In genomic region chr7:159107052-159107892, GRCh38 we compare ENCODE assay signal across 24 cellular contexts. TPM values are rescaled to one million over a fixed set of nuclear protein-coding genes. Genes with fewer than 3 reads are reported as not detected.
DNase-seq lines count a peak whose midpoint lies in the region; ATAC-seq, FAIRE-seq and TF ChIP-seq lines count a peak whose summit lies in the region.
"Had no signal": no experiment of that assay in that cellular context is flagged by ENCODE, and none has a peak within 500 bp of the region (broad histone marks: within the 10 kb centered on the region; RNA-seq: fewer than 3 reads in every experiment).

No MANE protein-coding gene starts in this region.

- no peak overlapping the region for H3K4me3 ChIP-seq in kidney (ENCODE audit: low read length in 2 of 2)
- H3K4me3 ChIP-seq in tibial artery = no peak overlapping the region

- no peak overlapping the region for H3K27ac ChIP-seq in kidney (ENCODE audit: low read depth in 2 of 2, low read length in 2 of 2)
- H3K27ac ChIP-seq in tibial artery = peak overlapping the region; percentile 71 to 77

- ATAC-seq in activated naive CD8-positive, alpha-beta T cell treated with anti-CD3 and anti-CD28 coated beads, Interleukin-2, amount 50 U/mL, for 24 hours = peak; percentile 41
- ATAC-seq: Panc1 had no signal

- TF ChIP-seq CTCF in kidney (IDR thresholded peaks at IDR 0.05; ENCODE audit: borderline replicate concordance, extremely low read depth, insufficient read depth) (no peak), tibial artery (IDR thresholded peaks at IDR 0.05) (no peak)

- H3K27me3 Mint-ChIP-seq in activated naive CD8-positive, alpha-beta T cell treated with anti-CD3 and anti-CD28 coated beads, Interleukin-2, amount 50 U/mL, for 24 hours = peaks cover 2% of the 10 kb centered on the region
- H3K27me3 Mint-ChIP-seq in activated naive CD8-positive, alpha-beta T cell treated with anti-CD3 and anti-CD28 coated beads for 36 hours = peaks cover 4% of the 10 kb centered on the region
- peaks cover 9% of the 10 kb centered on the region for H3K27me3 Mint-ChIP-seq in T-helper 2 cell treated with Interferon-gamma antibody and Interleukin-4, amounts not matched to agents 5 μg/mL and 100 μg/mL, for 36 hours (ENCODE audit: low read depth)

- H3K4me1 ChIP-seq in kidney (ENCODE audit: control insufficient read depth in 1 of 2, insufficient read depth in 1 of 2, low read depth in 1 of 2, low read length in 2 of 2) (no peaks in the 10 kb centered on the region), tibial artery (peaks cover 0 to 69% (median 43%) of the 10 kb centered on the region in 4 donors)

- no peaks in the 10 kb centered on the region for H3K9me3 Mint-ChIP-seq in activated naive CD8-positive, alpha-beta T cell treated with anti-CD3 and anti-CD28 coated beads, Interleukin-2, amount 50 U/mL, for 24 hours
- H3K9me3 Mint-ChIP-seq in activated naive CD8-positive, alpha-beta T cell treated with anti-CD3 and anti-CD28 coated beads for 36 hours = peaks cover under 1% of the 10 kb centered on the region
- H3K9me3 Mint-ChIP-seq in T-helper 2 cell treated with Interferon-gamma antibody and Interleukin-4, amounts not matched to agents 5 μg/mL and 100 μg/mL, for 36 hours = peaks cover 1% of the 10 kb centered on the region

- no peaks in the 10 kb centered on the region for H3K36me3 ChIP-seq in kidney (ENCODE audit: control insufficient read depth in 1 of 2, insufficient read depth in 2 of 2, low read length in 2 of 2)
- no peaks in the 10 kb centered on the region for H3K36me3 ChIP-seq in tibial artery

- DNase-seq in activated naive CD8-positive, alpha-beta T cell treated with anti-CD3 and anti-CD28 coated beads, Interleukin-2, amount 50 U/mL, for 24 hours = no peak
- no peak for DNase-seq in activated naive CD8-positive, alpha-beta T cell treated with anti-CD3 and anti-CD28 coated beads for 36 hours
- DNase-seq in NCI-H2029 treated with DMSO at 0.1 percent for 48 hours (lab: John Stamatoyannopoulos, UW) (peak; percentile 12), kidney (peak; percentile 39), tibial artery (peak in 1 of 2 donors; percentile 53), NOMO-1 treated with DMSO at 0.1 percent for 48 hours (lab: John Stamatoyannopoulos, UW; ENCODE audit: unreplicated experiment) (no peak), activated gamma-delta T cell treated with Interleukin-2 at 50 U/mL for 16 hours (no peak)
- no peak for DNase-seq in T-helper 2 cell treated with Interferon-gamma antibody and Interleukin-4, amounts not matched to agents 5 μg/mL and 100 μg/mL, for 36 hours (ENCODE audit: low spot score)
- DNase-seq: activated CD4-positive, alpha-beta T cell treated with anti-CD3 and anti-CD28 coated beads for 4 hours; activated CD8-positive, alpha-beta memory T cell treated with anti-CD3 and anti-CD28 coated beads, Interleukin-2, amount 50 U/mL, for 48 hours; activated naive CD4-positive, alpha-beta T cell; GOT3; NCI-H187 treated with DMSO at 0.1 percent for 48 hours; NCI-H82; nephron progenitor cell; stimulated activated naive CD4-positive, alpha-beta T cell had no signal

- H3K27me3 ChIP-seq in tibial artery = no peaks in the 10 kb centered on the region

- no peak overlapping the region for H3K27ac Mint-ChIP-seq in activated naive CD8-positive, alpha-beta T cell treated with anti-CD3 and anti-CD28 coated beads, Interleukin-2, amount 50 U/mL, for 24 hours
- H3K27ac Mint-ChIP-seq in activated naive CD8-positive, alpha-beta T cell treated with anti-CD3 and anti-CD28 coated beads for 36 hours = no peak overlapping the region
- H3K27ac Mint-ChIP-seq in T-helper 2 cell treated with Interferon-gamma antibody and Interleukin-4, amounts not matched to agents 5 μg/mL and 100 μg/mL, for 36 hours = no peak overlapping the region
- H3K27ac Mint-ChIP-seq: endodermal cell, nephron progenitor cell, type B pancreatic cell had no signal

- no peaks in the 10 kb centered on the region for H3K36me3 Mint-ChIP-seq in activated naive CD8-positive, alpha-beta T cell treated with anti-CD3 and anti-CD28 coated beads, Interleukin-2, amount 50 U/mL, for 24 hours (ENCODE audit: low read depth)
- H3K36me3 Mint-ChIP-seq in activated naive CD8-positive, alpha-beta T cell treated with anti-CD3 and anti-CD28 coated beads for 36 hours = no peaks in the 10 kb centered on the region
- peaks cover 3% of the 10 kb centered on the region for H3K36me3 Mint-ChIP-seq in T-helper 2 cell treated with Interferon-gamma antibody and Interleukin-4, amounts not matched to agents 5 μg/mL and 100 μg/mL, for 36 hours (ENCODE audit: low read depth)
- H3K36me3 Mint-ChIP-seq: CD8-positive, alpha-beta memory T cell; type B pancreatic cell had no signal

- no peak overlapping the region for H3K9ac ChIP-seq in kidney (ENCODE audit: low read length in 2 of 2)

- H3K4me1 Mint-ChIP-seq in activated naive CD8-positive, alpha-beta T cell treated with anti-CD3 and anti-CD28 coated beads, Interleukin-2, amount 50 U/mL, for 24 hours = no peaks in the 10 kb centered on the region
- H3K4me1 Mint-ChIP-seq in activated naive CD8-positive, alpha-beta T cell treated with anti-CD3 and anti-CD28 coated beads for 36 hours = no peaks in the 10 kb centered on the region
- H3K4me1 Mint-ChIP-seq in T-helper 2 cell treated with Interferon-gamma antibody and Interleukin-4, amounts not matched to agents 5 μg/mL and 100 μg/mL, for 36 hours (ENCODE audit: low read depth) = peaks cover 7% of the 10 kb centered on the region

- intact Hi-C loops in kidney (cut with DNase I) = no loop called here
- intact Hi-C loops in tibial artery (cut with DNase I; ENCODE audit: low total_unique reads) = no loop called here

- no peak for FAIRE-seq in kidney (lab: Jason Lieb, UNC)
- FAIRE-seq: islet of Langerhans, TTC549 had no signal

- H3K9me3 ChIP-seq in kidney (ENCODE audit: control insufficient read depth in 1 of 2, low read length in 2 of 2) = no peaks in the 10 kb centered on the region
- no peaks in the 10 kb centered on the region for H3K9me3 ChIP-seq in tibial artery

- no peak overlapping the region for H3K4me3 Mint-ChIP-seq in activated naive CD8-positive, alpha-beta T cell treated with anti-CD3 and anti-CD28 coated beads, Interleukin-2, amount 50 U/mL, for 24 hours
- H3K4me3 Mint-ChIP-seq in activated naive CD8-positive, alpha-beta T cell treated with anti-CD3 and anti-CD28 coated beads for 36 hours = no peak overlapping the region
- no peak overlapping the region for H3K4me3 Mint-ChIP-seq in T-helper 2 cell treated with Interferon-gamma antibody and Interleukin-4, amounts not matched to agents 5 μg/mL and 100 μg/mL, for 36 hours
- H3K4me3 Mint-ChIP-seq: CD8-positive, alpha-beta memory T cell; endodermal cell; nephron progenitor cell; type B pancreatic cell had no signal

RNA-seq across cellular contexts. Expression of gene VIPR2, which starts 37.4 kb away (rescaled TPM):
- total RNA-seq in activated naive CD8-positive, alpha-beta T cell treated with anti-CD3 and anti-CD28 coated beads for 36 hours = not detected
- 0.91 TPM for total RNA-seq in kidney
- 1.3 TPM for polyA plus RNA-seq in kidney (ENCODE audit: insufficient read depth, low read depth, low replicate concordance)
- total RNA-seq: pulmonary artery endothelial cell had no signal
- polyA plus RNA-seq: AG04450 had no signal

Comparison
In these comparisons a context has a peak if more than half of its experiments do, and no peak if none do; other contexts are left out.
1. DNase-seq: peak in NCI-H2029 treated with DMSO at 0.1 percent for 48 hours (single experiment) and kidney (single experiment); none in activated naive CD8-positive, alpha-beta T cell treated with anti-CD3 and anti-CD28 coated beads, Interleukin-2, amount 50 U/mL, for 24 hours (single experiment), activated naive CD8-positive, alpha-beta T cell treated with anti-CD3 and anti-CD28 coated beads for 36 hours (single experiment), NOMO-1 treated with DMSO at 0.1 percent for 48 hours (single experiment), T-helper 2 cell treated with Interferon-gamma antibody and Interleukin-4, amounts not matched to agents 5 μg/mL and 100 μg/mL, for 36 hours (single experiment) and activated gamma-delta T cell treated with Interleukin-2 at 50 U/mL for 16 hours (single experiment).
2. H3K27ac ChIP-seq: peak in tibial artery (2 of 2); none in kidney (0 of 2).